1 cellular context compared by ENCODE assay signal in genomic region chr15:92097473-92098178, GRCh38.
TF ChIP-seq lines count a peak whose summit lies in the region.

No MANE protein-coding gene starts in this region.

TF ChIP-seq in HepG2, 621 proteins besides CTCF, POLR2A, EP300 and RAD21 (continued from another document):
- TF ChIP-seq HNF1B (CRISPR knock-in tag; IDR thresholded peaks at IDR 0.05) (no peak), SMC3 (IDR thresholded peaks at IDR 0.05; ENCODE audit: low read length) (peak; percentile 90), ZNF232 (CRISPR knock-in tag; IDR thresholded peaks at IDR 0.05; ENCODE audit: borderline replicate concordance) (no peak)
